In genomic region chr9:87469833-87470465, GRCh38 we compare ENCODE assay signal across 21 cellular contexts.
"Had no signal": no experiment of that assay in that cellular context is flagged by ENCODE, and none has a peak within 500 bp of the region (broad histone marks: within the 10 kb centered on the region; RNA-seq: fewer than 3 reads in every experiment).

No MANE protein-coding gene starts in this region.

- H3K9me3 Mint-ChIP-seq: dendritic cell treated with granulocyte-macrophage colony-stimulating factor and Interleukin-4, amounts not matched to agents 40 ng/mL and 50 ng/mL, for 4 days had no signal

- H3K4me3 Mint-ChIP-seq: activated naive CD8-positive, alpha-beta T cell; dendritic cell treated with granulocyte-macrophage colony-stimulating factor and Interleukin-4, amounts not matched to agents 40 ng/mL and 50 ng/mL, for 4 days; immature natural killer cell; natural killer cell treated with Interleukin-12 subunit alpha and Interleukin-12 subunit beta and Interleukin-15 and Interleukin-18, amount 100 ng/mL, for 72 hours; WTC11 had no signal

- DNase-seq: activated T-cell treated with anti-CD3 and anti-CD28 coated beads, Interleukin-2, amount 50 U/mL, for 1 hour; adrenal gland; brain microvascular endothelial cell; caudate nucleus; effector CD4-positive, alpha-beta T cell; foreskin melanocyte; immature natural killer cell; spleen; stimulated activated CD4-positive, alpha-beta T cell treated with anti-CD3 and anti-CD28 coated beads, Interleukin-4, amount 100 ng/mL, for 1 hour; stimulated activated naive CD4-positive, alpha-beta T cell; T-helper 2 cell; upper lobe of left lung had no signal

- H3K27me3 ChIP-seq: adrenal gland, ascending aorta, brain microvascular endothelial cell, spleen, upper lobe of left lung had no signal

- H3K36me3 ChIP-seq: adrenal gland, ascending aorta, brain microvascular endothelial cell, spleen, thoracic aorta, upper lobe of left lung had no signal

- H3K4me1 ChIP-seq: adrenal gland, ascending aorta, spleen had no signal

- H3K4me3 ChIP-seq: adrenal gland, ascending aorta, lung, spleen, thoracic aorta, upper lobe of left lung had no signal

- H3K27ac Mint-ChIP-seq: activated naive CD8-positive, alpha-beta T cell; dendritic cell treated with granulocyte-macrophage colony-stimulating factor and Interleukin-4, amounts not matched to agents 40 ng/mL and 50 ng/mL, for 4 days; immature natural killer cell; natural killer cell treated with Interleukin-12 subunit alpha and Interleukin-12 subunit beta and Interleukin-15 and Interleukin-18, amount 100 ng/mL, for 72 hours; progenitor cell of endocrine pancreas; WTC11 had no signal

- H3K9me3 ChIP-seq: adrenal gland, ascending aorta, spleen, thoracic aorta, upper lobe of left lung had no signal

- H3K27me3 Mint-ChIP-seq: activated naive CD8-positive, alpha-beta T cell; dendritic cell treated with granulocyte-macrophage colony-stimulating factor and Interleukin-4, amounts not matched to agents 40 ng/mL and 50 ng/mL, for 4 days; natural killer cell treated with Interleukin-12 subunit alpha and Interleukin-12 subunit beta and Interleukin-15 and Interleukin-18, amount 100 ng/mL, for 72 hours; progenitor cell of endocrine pancreas had no signal

- H3K36me3 Mint-ChIP-seq: activated naive CD8-positive, alpha-beta T cell; immature natural killer cell; natural killer cell treated with Interleukin-12 subunit alpha and Interleukin-12 subunit beta and Interleukin-15 and Interleukin-18, amount 100 ng/mL, for 72 hours; WTC11 had no signal

- ATAC-seq: left lobe of liver; natural killer cell treated with Interleukin-12 subunit alpha and Interleukin-12 subunit beta and Interleukin-15 and Interleukin-18, amount 100 ng/mL, for 72 hours; WTC11 had no signal

- H3K27ac ChIP-seq: adrenal gland, ascending aorta, brain microvascular endothelial cell, spleen, thoracic aorta, upper lobe of left lung had no signal
